In the genomic region with DNA sequence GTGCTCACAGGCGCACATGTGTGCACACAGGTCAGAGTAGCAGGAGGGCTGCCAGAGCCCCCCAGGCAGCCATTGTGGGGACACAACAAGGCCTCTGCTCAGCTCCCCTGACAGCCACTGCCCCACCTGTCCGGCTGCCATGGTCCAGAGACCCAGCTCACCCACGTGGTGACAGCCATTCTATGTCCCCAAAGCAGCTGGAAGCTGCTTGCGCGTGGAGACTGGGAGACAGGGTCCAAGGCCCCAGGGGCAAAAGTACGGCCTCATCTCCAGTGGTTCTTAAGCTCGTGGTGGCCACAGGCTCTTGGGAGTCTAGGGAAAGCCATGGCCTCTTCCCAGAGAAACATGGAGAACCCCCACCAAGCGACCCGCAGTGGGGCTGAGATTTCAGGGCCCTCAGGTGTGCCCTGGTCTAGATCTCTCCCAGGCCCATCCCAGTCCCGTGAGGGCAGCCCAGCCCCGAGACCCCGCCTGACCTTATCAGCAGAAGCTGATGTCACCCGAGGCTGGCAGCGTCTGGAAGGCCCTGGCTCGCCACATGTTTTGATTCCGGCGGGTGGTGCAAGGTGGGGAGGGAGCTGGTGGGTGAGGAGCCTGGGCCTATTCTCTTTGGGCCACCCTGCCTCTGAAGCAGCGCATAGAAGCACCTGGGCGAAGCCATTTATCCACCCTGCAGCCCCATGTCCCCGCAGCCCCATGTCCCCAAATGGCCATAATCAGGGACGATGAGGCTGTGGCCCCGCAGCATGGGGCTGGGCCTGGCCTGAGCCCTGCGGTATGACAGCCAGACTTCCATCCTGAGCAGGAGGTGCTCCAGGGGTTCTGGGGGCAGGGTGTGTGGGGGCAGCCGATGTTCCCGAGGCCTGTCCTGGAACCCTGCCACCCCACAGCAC, we compare ENCODE assay signal across 1 cellular context.
TF ChIP-seq lines count a peak whose summit lies in the region.

No MANE protein-coding gene starts in this region.

TF ChIP-seq in HepG2, 621 proteins besides CTCF, POLR2A, EP300 and RAD21:
- TF ChIP-seq MAZ (IDR thresholded peaks at IDR 0.05; ENCODE audit: borderline replicate concordance, low read depth, low read length): no peak
- no peak for TF ChIP-seq MAZ (CRISPR knock-in tag; IDR thresholded peaks at IDR 0.05; ENCODE audit: low read depth)
- TF ChIP-seq ZNF292 (CRISPR knock-in tag; IDR thresholded peaks at IDR 0.05; ENCODE audit: borderline replicate concordance, low read depth): no peak
- TF ChIP-seq RORA (CRISPR knock-in tag; IDR thresholded peaks at IDR 0.05): no peak
- TF ChIP-seq, protein P1, sequence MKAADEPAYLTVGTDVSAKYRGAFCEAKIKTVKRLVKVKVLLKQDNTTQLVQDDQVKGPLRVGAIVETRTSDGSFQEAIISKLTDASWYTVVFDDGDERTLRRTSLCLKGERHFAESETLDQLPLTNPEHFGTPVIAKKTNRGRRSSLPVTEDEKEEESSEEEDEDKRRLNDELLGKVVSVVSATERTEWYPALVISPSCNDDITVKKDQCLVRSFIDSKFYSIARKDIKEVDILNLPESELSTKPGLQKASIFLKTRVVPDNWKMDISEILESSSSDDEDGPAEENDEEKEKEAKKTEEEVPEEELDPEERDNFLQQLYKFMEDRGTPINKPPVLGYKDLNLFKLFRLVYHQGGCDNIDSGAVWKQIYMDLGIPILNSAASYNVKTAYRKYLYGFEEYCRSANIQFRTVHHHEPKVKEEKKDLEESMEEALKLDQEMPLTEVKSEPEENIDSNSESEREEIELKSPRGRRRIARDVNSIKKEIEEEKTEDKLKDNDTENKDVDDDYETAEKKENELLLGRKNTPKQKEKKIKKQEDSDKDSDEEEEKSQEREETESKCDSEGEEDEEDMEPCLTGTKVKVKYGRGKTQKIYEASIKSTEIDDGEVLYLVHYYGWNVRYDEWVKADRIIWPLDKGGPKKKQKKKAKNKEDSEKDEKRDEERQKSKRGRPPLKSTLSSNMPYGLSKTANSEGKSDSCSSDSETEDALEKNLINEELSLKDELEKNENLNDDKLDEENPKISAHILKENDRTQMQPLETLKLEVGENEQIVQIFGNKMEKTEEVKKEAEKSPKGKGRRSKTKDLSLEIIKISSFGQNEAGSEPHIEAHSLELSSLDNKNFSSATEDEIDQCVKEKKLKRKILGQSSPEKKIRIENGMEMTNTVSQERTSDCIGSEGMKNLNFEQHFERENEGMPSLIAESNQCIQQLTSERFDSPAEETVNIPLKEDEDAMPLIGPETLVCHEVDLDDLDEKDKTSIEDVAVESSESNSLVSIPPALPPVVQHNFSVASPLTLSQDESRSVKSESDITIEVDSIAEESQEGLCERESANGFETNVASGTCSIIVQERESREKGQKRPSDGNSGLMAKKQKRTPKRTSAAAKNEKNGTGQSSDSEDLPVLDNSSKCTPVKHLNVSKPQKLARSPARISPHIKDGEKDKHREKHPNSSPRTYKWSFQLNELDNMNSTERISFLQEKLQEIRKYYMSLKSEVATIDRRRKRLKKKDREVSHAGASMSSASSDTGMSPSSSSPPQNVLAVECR (CRISPR knock-in tag; IDR thresholded peaks at IDR 0.05; ENCODE audit: borderline replicate concordance): no peak
- no peak for TF ChIP-seq EEA1 (CRISPR knock-in tag; IDR thresholded peaks at IDR 0.05; ENCODE audit: borderline replicate concordance)
- TF ChIP-seq MYNN (CRISPR knock-in tag; IDR thresholded peaks at IDR 0.05; ENCODE audit: low read depth): no peak
- TF ChIP-seq NRL (CRISPR knock-in tag; IDR thresholded peaks at IDR 0.05; ENCODE audit: borderline replicate concordance): no peak
- no peak for TF ChIP-seq CREB1 (IDR thresholded peaks at IDR 0.05)
- no peak for TF ChIP-seq CREB1 (CRISPR knock-in tag; IDR thresholded peaks at IDR 0.05)
- TF ChIP-seq MYC (CRISPR knock-in tag; IDR thresholded peaks at IDR 0.05; ENCODE audit: borderline replicate concordance): no peak
- no peak for TF ChIP-seq ARNTL (CRISPR knock-in tag; IDR thresholded peaks at IDR 0.05)
